In genomic region chr1:226688056-226688748, GRCh38 we compare ENCODE assay signal across 9 cellular contexts. TPM values are rescaled to one million over a fixed set of nuclear protein-coding genes. Genes with fewer than 3 reads are reported as not detected.
DNase-seq lines count a peak whose midpoint lies in the region; ATAC-seq and TF ChIP-seq lines count a peak whose summit lies in the region.
"Had no signal": no experiment of that assay in that cellular context is flagged by ENCODE, and none has a peak within 500 bp of the region (broad histone marks: within the 10 kb centered on the region; RNA-seq: fewer than 3 reads in every experiment).

No MANE protein-coding gene starts in this region.

- peak overlapping the region; percentile 100 for H3K27ac Mint-ChIP-seq in activated CD4-positive, alpha-beta T cell treated with anti-CD3 and anti-CD28 coated beads for 36 hours
- H3K27ac Mint-ChIP-seq in activated B cell treated with CpG ODN at 0.5 μM for 24 hours: peak overlapping the region; percentile 91

- POLR2A ChIA-PET in activated CD4-positive, alpha-beta T cell treated with anti-CD3 and anti-CD28 coated beads for 36 hours (lab: Charles Lee): interaction anchor here (0.7 to 1.8 kb wide), 5 partner anchors 9 to 55 kb away, joined by 4 to 13 read pairs (median 5); no protein-coding TSS in a partner anchor
- POLR2A ChIA-PET in activated B cell treated with CpG ODN at 0.5 μM for 24 hours (lab: Charles Lee): interaction anchor here (0.6 to 21.1 kb wide), 16 partner anchors 9 to 140 kb away, joined by 3 to 451 read pairs (median 14); partner anchors contain the start of gene ITPKB

- no peaks in the 10 kb centered on the region for H3K9me3 Mint-ChIP-seq in activated CD4-positive, alpha-beta T cell treated with anti-CD3 and anti-CD28 coated beads for 36 hours (ENCODE audit: low read depth)
- H3K9me3 Mint-ChIP-seq in activated B cell treated with CpG ODN at 0.5 μM for 24 hours: no peaks in the 10 kb centered on the region
- H3K9me3 Mint-ChIP-seq: neural crest cell had no signal

- peaks cover 15 to 100% (median 84%) of the 10 kb centered on the region in 5 donors for H3K4me1 ChIP-seq in subcutaneous abdominal adipose tissue (ENCODE audit: control insufficient read depth in 5 of 5, insufficient read depth in 5 of 5, low read length in 5 of 5)

- no peaks in the 10 kb centered on the region for H3K27me3 ChIP-seq in subcutaneous abdominal adipose tissue (ENCODE audit: control insufficient read depth in 5 of 5, insufficient read depth in 4 of 5, low read length in 5 of 5)

- intact Hi-C loops in activated CD4-positive, alpha-beta T cell treated with anti-CD3 and anti-CD28 coated beads for 36 hours (cut with DNase I, micrococcal nuclease): loop anchor here (5.0 kb wide), 1 partner anchor 36 kb away; no protein-coding TSS in a partner anchor
- intact Hi-C loops in activated B cell treated with CpG ODN at 0.5 μM for 24 hours (cut with micrococcal nuclease): loop anchor here (1.0 to 5.0 kb wide), 3 partner anchors 9 to 141 kb away; partner anchors contain the start of gene STUM

- H3K9me3 ChIP-seq in subcutaneous abdominal adipose tissue (ENCODE audit: control insufficient read depth in 5 of 5, low read length in 5 of 5): no peaks in the 10 kb centered on the region

- no peak for ATAC-seq in activated CD4-positive, alpha-beta T cell treated with anti-CD3 and anti-CD28 coated beads for 36 hours
- ATAC-seq in activated B cell treated with CpG ODN at 0.5 μM for 24 hours (ENCODE audit: low read depth) (peak; percentile 55), GM18498 (IDR thresholded peaks at IDR 0.05; ENCODE audit: unreplicated experiment) (no peak)

- H3K4me1 Mint-ChIP-seq in activated CD4-positive, alpha-beta T cell treated with anti-CD3 and anti-CD28 coated beads for 36 hours: peaks cover 100% of the 10 kb centered on the region
- H3K4me1 Mint-ChIP-seq in activated B cell treated with CpG ODN at 0.5 μM for 24 hours: peaks cover 100% of the 10 kb centered on the region

- H3K27me3 Mint-ChIP-seq in activated CD4-positive, alpha-beta T cell treated with anti-CD3 and anti-CD28 coated beads for 36 hours: no peaks in the 10 kb centered on the region
- no peaks in the 10 kb centered on the region for H3K27me3 Mint-ChIP-seq in activated B cell treated with CpG ODN at 0.5 μM for 24 hours

- no peak for TF ChIP-seq CTCF in activated B cell treated with CpG ODN at 0.5 μM for 24 hours (IDR thresholded peaks at IDR 0.05)

- peaks cover 0 to 4% (median 0%) of the 10 kb centered on the region in 5 donors for H3K36me3 ChIP-seq in subcutaneous abdominal adipose tissue (ENCODE audit: control insufficient read depth in 5 of 5, insufficient read depth in 5 of 5, low read length in 5 of 5)

- DNase-seq in activated CD4-positive, alpha-beta T cell treated with anti-CD3 and anti-CD28 coated beads for 36 hours: peak; percentile 43
- no peak for DNase-seq in activated CD4-positive, alpha-beta T cell treated with anti-CD3 and anti-CD28 coated beads for 1 hour
- DNase-seq in activated B cell treated with CpG ODN at 0.5 μM for 24 hours: no peak
- peak; percentile 92 for DNase-seq in medulla oblongata (ENCODE audit: extremely low spot score)
- DNase-seq in NCI-H748 (lab: John Stamatoyannopoulos, UW; ENCODE audit: unreplicated experiment): no peak
- no peak for DNase-seq in foreskin melanocyte

- H3K27ac ChIP-seq in subcutaneous abdominal adipose tissue (ENCODE audit: low read depth, low read length): peak overlapping the region; percentile 76

- no peak overlapping the region for H3K4me3 Mint-ChIP-seq in activated CD4-positive, alpha-beta T cell treated with anti-CD3 and anti-CD28 coated beads for 36 hours
- H3K4me3 Mint-ChIP-seq in activated B cell treated with CpG ODN at 0.5 μM for 24 hours: peak overlapping the region; percentile 61
- H3K4me3 Mint-ChIP-seq: neural crest cell had no signal

- peaks cover 46% of the 10 kb centered on the region for H3K36me3 Mint-ChIP-seq in activated CD4-positive, alpha-beta T cell treated with anti-CD3 and anti-CD28 coated beads for 36 hours (ENCODE audit: low read depth)
- peaks cover 74% of the 10 kb centered on the region for H3K36me3 Mint-ChIP-seq in activated B cell treated with CpG ODN at 0.5 μM for 24 hours (ENCODE audit: low read depth)

- H3K4me3 ChIP-seq in subcutaneous abdominal adipose tissue (ENCODE audit: low read depth in 1 of 5, low read length in 5 of 5): peak overlapping the region in 1 of 5 donors; percentile 9

- CTCF ChIA-PET in activated CD4-positive, alpha-beta T cell treated with anti-CD3 and anti-CD28 coated beads for 36 hours (lab: Charles Lee): interaction anchor here (0.6 to 5.9 kb wide), 23 partner anchors 8 to 285 kb away, joined by 3 to 45 read pairs (median 5); partner anchors contain the start of gene ITPKB
- CTCF ChIA-PET in activated B cell treated with CpG ODN at 0.5 μM for 24 hours (lab: Charles Lee): interaction anchor here (0.7 to 3.7 kb wide), 24 partner anchors 9 to 562 kb away, joined by 3 to 36 read pairs (median 4); no protein-coding TSS in a partner anchor

- peak overlapping the region in 1 of 5 donors; percentile 42 for H3K9ac ChIP-seq in subcutaneous abdominal adipose tissue (ENCODE audit: low read length in 5 of 5)

RNA-seq across cellular contexts. Expression of gene ITPKB, which starts 50.9 kb away (rescaled TPM):
- total RNA-seq in activated CD4-positive, alpha-beta T cell treated with anti-CD3 and anti-CD28 coated beads for 36 hours: 10 to 100 TPM; 31.0 to 31.9 TPM
- total RNA-seq in activated B cell treated with CpG ODN at 0.5 μM for 24 hours: 88.5 and 97.3 TPM in 2 replicates

Comparison
In these comparisons a context has a peak if more than half of its experiments do, and no peak if none do; other contexts are left out.
1. DNase-seq: peak in activated CD4-positive, alpha-beta T cell treated with anti-CD3 and anti-CD28 coated beads for 36 hours (single experiment) and medulla oblongata (single experiment); none in activated CD4-positive, alpha-beta T cell treated with anti-CD3 and anti-CD28 coated beads for 1 hour (single experiment), activated B cell treated with CpG ODN at 0.5 μM for 24 hours (single experiment), NCI-H748 (single experiment) and foreskin melanocyte (single experiment).